Comparison of ENCODE assay signal across 9 cellular contexts in genomic region chr17:80678621-80679020, GRCh38.
DNase-seq lines count a peak whose midpoint lies in the region; ATAC-seq and TF ChIP-seq lines count a peak whose summit lies in the region.
"Had no signal": no experiment of that assay in that cellular context is flagged by ENCODE, and none has a peak within 500 bp of the region (broad histone marks: within the 10 kb centered on the region; RNA-seq: fewer than 3 reads in every experiment).

No MANE protein-coding gene starts in this region.

- H3K4me3 Mint-ChIP-seq in chondrocyte (ENCODE audit: unreplicated experiment) = peak overlapping the region; percentile 57

- no peak overlapping the region for H3K4me3 ChIP-seq in RWPE2 (ENCODE audit: severe bottlenecking)
- no peak overlapping the region for H3K4me3 ChIP-seq in skeletal muscle cell (ENCODE audit: low read depth, low read length)

- no peaks in the 10 kb centered on the region for H3K36me3 Mint-ChIP-seq in chondrocyte (ENCODE audit: low read depth)

- TF ChIP-seq CTCF in RWPE2 (IDR thresholded peaks at IDR 0.05; ENCODE audit: poor library complexity, severe bottlenecking) (no peak), chondrocyte (IDR thresholded peaks at IDR 0.05) (peak; percentile 26)

- peak; percentile 67 for DNase-seq in EH (ENCODE audit: low read depth)
- DNase-seq in RWPE2 (ENCODE audit: low spot score) = no peak
- DNase-seq in chondrocyte (ENCODE audit: low spot score) = no peak
- DNase-seq in skeletal muscle cell (ENCODE audit: low read depth) = peak; percentile 62
- DNase-seq in cerebellar cortex (ENCODE audit: low spot score) = no peak
- DNase-seq: H7 had no signal

- H3K27ac Mint-ChIP-seq in chondrocyte (ENCODE audit: unreplicated experiment) = peak overlapping the region; percentile 84

- H3K36me3 ChIP-seq in RWPE2 (ENCODE audit: low read depth) = peaks cover under 1% of the 10 kb centered on the region; the same call in 1 of the 2 replicates

- H3K27me3 ChIP-seq in RWPE2 (ENCODE audit: insufficient read depth, poor library complexity, severe bottlenecking) = no peaks in the 10 kb centered on the region

- ATAC-seq in RWPE2 (ENCODE audit: low read depth) (peak; percentile 72; the same call in 2 of the 3 replicates), HG03175 (IDR thresholded peaks at IDR 0.05; ENCODE audit: unreplicated experiment) (no peak), GM21447 (IDR thresholded peaks at IDR 0.05; ENCODE audit: unreplicated experiment) (no peak), HG03196 (IDR thresholded peaks at IDR 0.05; ENCODE audit: unreplicated experiment) (no peak)

- no peaks in the 10 kb centered on the region for H3K9me3 Mint-ChIP-seq in chondrocyte (ENCODE audit: low read depth)

- peaks cover 15% of the 10 kb centered on the region for H3K4me1 ChIP-seq in RWPE2 (ENCODE audit: insufficient read depth, poor library complexity, severe bottlenecking)

- peaks cover 24% of the 10 kb centered on the region for H3K4me1 Mint-ChIP-seq in chondrocyte (ENCODE audit: low read depth)

- no peaks in the 10 kb centered on the region for H3K27me3 Mint-ChIP-seq in chondrocyte (ENCODE audit: low read depth)

- H3K9me3 ChIP-seq in RWPE2 (ENCODE audit: severe bottlenecking) = no peaks in the 10 kb centered on the region

- H3K27ac ChIP-seq in RWPE2 (ENCODE audit: poor library complexity, severe bottlenecking) = peak overlapping the region; percentile 18

Comparison
In these comparisons a context has a peak if more than half of its experiments do, and no peak if none do; other contexts are left out.
1. DNase-seq: peak in EH (single experiment) and skeletal muscle cell (single experiment); none in RWPE2 (single experiment), chondrocyte (single experiment) and cerebellar cortex (single experiment).